ENCODE assay signal across 8 cellular contexts in the genomic region with DNA sequence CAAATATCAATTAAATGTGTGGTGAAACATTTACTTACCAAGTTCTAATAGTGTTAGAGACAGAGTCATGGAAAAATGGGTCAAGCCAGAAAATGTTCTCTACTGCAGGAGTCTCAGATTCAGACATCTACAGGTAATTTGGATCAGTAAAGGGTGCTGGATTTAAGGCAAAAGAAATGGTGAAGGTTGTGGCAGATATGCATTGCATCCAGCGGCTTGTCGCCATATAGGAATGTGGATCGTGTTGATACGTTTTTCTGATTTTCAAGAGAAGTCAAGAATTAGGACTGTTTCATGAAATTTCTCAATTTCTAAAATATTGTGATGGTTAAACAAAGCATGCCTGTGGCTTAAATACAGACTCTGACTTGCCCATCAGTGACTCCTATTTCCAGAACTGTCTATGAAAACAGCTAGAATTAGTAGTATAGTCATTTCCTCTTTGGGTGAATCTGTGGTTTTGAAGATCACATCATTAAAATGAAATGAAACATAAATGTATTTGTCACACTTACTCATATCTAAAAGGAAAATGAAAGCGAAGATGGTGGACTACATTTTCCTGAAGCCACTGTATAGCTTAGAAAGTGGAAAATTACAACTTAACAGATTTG.
DNase-seq lines count a peak whose midpoint lies in the region; ATAC-seq, FAIRE-seq and TF ChIP-seq lines count a peak whose summit lies in the region.

No MANE protein-coding gene starts in this region.

- TF ChIP-seq POLR2A in GM12878 (IDR thresholded peaks at IDR 0.05; ENCODE audit: low read depth, low read length) (no peak), upper lobe of left lung (IDR thresholded peaks at IDR 0.05) (no peak)

- TF ChIP-seq CTCF in BJ (IDR thresholded peaks at IDR 0.05; ENCODE audit: insufficient read depth, low read depth, low read length), result no peak
- TF ChIP-seq CTCF in GM12878 (IDR thresholded peaks at IDR 0.05 in 2 of 3, conservative IDR thresholded peaks at IDR 0.05 in 1 of 3; ENCODE audit: control insufficient read depth in 2 of 3, extremely low read depth in 1 of 3, insufficient read depth in 1 of 3, low read depth in 3 of 3, low read length in 3 of 3), result no peak
- TF ChIP-seq CTCF in upper lobe of left lung (IDR thresholded peaks at IDR 0.05), result no peak

- H3K27me3 ChIP-seq in BJ (ENCODE audit: control insufficient read depth, insufficient read depth, low read length) (no peaks in the 10 kb centered on the region), GM12878 (replicated peaks in 1 of 2; ENCODE audit: control insufficient read depth in 2 of 2, insufficient read depth in 2 of 2, low read length in 1 of 2) (no peaks in the 10 kb centered on the region), upper lobe of left lung (no peaks in the 10 kb centered on the region)

- FAIRE-seq in GM12878 (lab: Jason Lieb, UNC), result no peak

- no peak overlapping the region for H3K4me2 ChIP-seq in GM12878 (ENCODE audit: control insufficient read depth, insufficient read depth)

- WGBS in GM12878 (ENCODE audit: insufficient coverage, insufficient replicate concordance, low lambda C conversion rate, missing lambda C conversion rate), result 74% methylated on average over 5 of the region's 5 CpGs
- 70 to 90% methylated on average over 5 of the region's 5 CpGs for WGBS in upper lobe of left lung, 2 donors

- ATAC-seq in GM19467 (IDR thresholded peaks at IDR 0.05; ENCODE audit: unreplicated experiment) (peak; percentile 97), HG03439 (IDR thresholded peaks at IDR 0.05; ENCODE audit: unreplicated experiment) (peak; percentile 90), GM12878 (peak; percentile 96), upper lobe of left lung (ENCODE audit: low FRiP score in 2 of 2) (no peak)

- SMC1A ChIA-PET in GM12878 (lab: Charles Lee; ENCODE audit: uncharacterized antibody, unreplicated experiment), result interaction anchor here (1.2 to 1.4 kb wide), 2 partner anchors 11 to 25 kb away, joined by 4 to 5 read pairs; no protein-coding TSS in a partner anchor

- POLR2A ChIA-PET in BJ (lab: Charles Lee), result no interaction called here
- POLR2A ChIA-PET in GM12878 (lab: Charles Lee), result interaction anchor here (0.7 kb wide), 1 partner anchor 55 kb away, joined by 3 read pairs; no protein-coding TSS in a partner anchor

- no peak overlapping the region for H3K4me3 ChIP-seq in BJ (ENCODE audit: low read depth, low read length)
- no peak overlapping the region for H3K4me3 ChIP-seq in GM12878
- no peak overlapping the region for H3K4me3 ChIP-seq in upper lobe of left lung

- H3K4me1 ChIP-seq in GM12878 (ENCODE audit: control insufficient read depth, insufficient read depth, low read length) (no peaks in the 10 kb centered on the region), upper lobe of left lung (no peaks in the 10 kb centered on the region)

- TF ChIP-seq EP300 in GM12878 (IDR thresholded peaks at IDR 0.05; ENCODE audit: borderline replicate concordance in 1 of 2, control insufficient read depth in 1 of 2, low read depth in 2 of 2, low read length in 2 of 2), result peak in 1 of 2 experiments; percentile 46; a peak in 2 of 4 replicates
- TF ChIP-seq EP300 in upper lobe of left lung (IDR thresholded peaks at IDR 0.05), result no peak

- H2AFZ ChIP-seq in GM12878 (ENCODE audit: control insufficient read depth, low read depth, low read length), result no peak overlapping the region

- CTCF ChIA-PET in BJ (lab: Yijun Ruan, JAX) (interaction anchor here (0.9 to 1.1 kb wide), 2 partner anchors 12 to 62 kb away, joined by 3 read pairs; no protein-coding TSS in a partner anchor), GM12878 (lab: Yijun Ruan, JAX) (interaction anchor here (0.6 to 1.2 kb wide), 3 partner anchors 13 to 526 kb away, joined by 3 read pairs; no protein-coding TSS in a partner anchor)

- DNase-seq in BJ (ENCODE audit: low read depth), result peak; percentile 85
- peak; percentile 53 for DNase-seq in GM12878 (ENCODE audit: low read depth, low spot score)
- no peak for DNase-seq in cerebellum (ENCODE audit: low spot score)
- no peak for DNase-seq in NCI-H2029 (lab: John Stamatoyannopoulos, UW)
- DNase-seq in upper lobe of left lung, result no peak
- no peak for DNase-seq in SKM-1 treated with dmso at 0.1 percent for 144 hours (lab: John Stamatoyannopoulos, UW; ENCODE audit: unreplicated experiment)

- intact Hi-C loops in GM12878 (cut with micrococcal nuclease; ENCODE audit: unreplicated experiment), result no loop called here

- no TSS peak for BruUV-seq in GM12878 (replicated peaks; lab: Mats Ljungman, UMichigan)

- in situ Hi-C loops in GM12878 (cut with MboI), result no loop called here

- no peaks in the 10 kb centered on the region for H3K79me2 ChIP-seq in GM12878 (ENCODE audit: control insufficient read depth, insufficient read depth, low read length)

- H4K20me1 ChIP-seq in GM12878 (ENCODE audit: control insufficient read depth, insufficient read depth), result no peaks in the 10 kb centered on the region

- no peak for TF ChIP-seq RAD21 in GM12878 (IDR thresholded peaks at IDR 0.05; ENCODE audit: insufficient read depth, low read depth, low read length)

- no peaks in the 10 kb centered on the region for H3K9me3 ChIP-seq in GM12878 (replicated peaks; ENCODE audit: control insufficient read depth, insufficient read depth, low read length)
- no peaks in the 10 kb centered on the region for H3K9me3 ChIP-seq in upper lobe of left lung

- RAD21 ChIA-PET in GM12878 (lab: Charles Lee; ENCODE audit: unreplicated experiment), result interaction anchor here (0.8 to 1.1 kb wide), 2 partner anchors 21 to 144 kb away, joined by 4 read pairs; no protein-coding TSS in a partner anchor

- H3K9ac ChIP-seq in GM12878 (ENCODE audit: control insufficient read depth, insufficient read depth, low read length), result no peak overlapping the region

- H3K36me3 ChIP-seq in BJ (ENCODE audit: control insufficient read depth, insufficient read depth, low read length) (no peaks in the 10 kb centered on the region), GM12878 (ENCODE audit: control insufficient read depth in 2 of 2, insufficient read depth in 2 of 2, low read length in 1 of 2) (no peaks in the 10 kb centered on the region), upper lobe of left lung (no peaks in the 10 kb centered on the region)

- H3K27ac ChIP-seq in GM12878 (ENCODE audit: control insufficient read depth, insufficient read depth), result no peak overlapping the region
- no peak overlapping the region for H3K27ac ChIP-seq in upper lobe of left lung

TF ChIP-seq in GM12878, 131 proteins besides CTCF, POLR2A, EP300 and RAD21 (continues in another document):
- TF ChIP-seq SMAD1 (IDR thresholded peaks at IDR 0.05; ENCODE audit: low read depth, partially characterized antibody) (no peak), MEF2A (IDR thresholded peaks at IDR 0.05; ENCODE audit: insufficient read depth, low read depth, low read length) (0 out of 2 replicates have a peak, but pooled peaks have one; percentile 28), BMI1 (IDR thresholded peaks at IDR 0.05; ENCODE audit: borderline replicate concordance) (0 out of 2 replicates have a peak, but pooled peaks have one; percentile 27), JUND (IDR thresholded peaks at IDR 0.05; ENCODE audit: low read depth, low read length) (0 out of 2 replicates have a peak, but pooled peaks have one; percentile 40), CREB1 (IDR thresholded peaks at IDR 0.05; ENCODE audit: low read depth) (peak; percentile 30; the same call in 1 of the 2 replicates), ASH2L (IDR thresholded peaks at IDR 0.05; ENCODE audit: borderline replicate concordance, low read depth) (no peak), RUNX3 (IDR thresholded peaks at IDR 0.05; ENCODE audit: low read length) (peak; percentile 90), IKZF1 (conservative IDR thresholded peaks at IDR 0.05) (peak; percentile 38), IKZF2 (IDR thresholded peaks at IDR 0.05) (peak; percentile 66 to 77), KAT2A (conservative IDR thresholded peaks at IDR 0.05; ENCODE audit: control insufficient read depth, low read depth, low read length) (no peak), ZNF622 (IDR thresholded peaks at IDR 0.05) (no peak), STAT3 (IDR thresholded peaks at IDR 0.05; ENCODE audit: low read depth, low read length) (no peak), POU2F2 (IDR thresholded peaks at IDR 0.05; ENCODE audit: borderline replicate concordance, low read depth, low read length) (no peak), RELA (IDR thresholded peaks at IDR 0.05; ENCODE audit: borderline replicate concordance, partially characterized antibody) (no peak), DPF2 (IDR thresholded peaks at IDR 0.05) (peak; percentile 77)
- TF ChIP-seq, protein P1, sequence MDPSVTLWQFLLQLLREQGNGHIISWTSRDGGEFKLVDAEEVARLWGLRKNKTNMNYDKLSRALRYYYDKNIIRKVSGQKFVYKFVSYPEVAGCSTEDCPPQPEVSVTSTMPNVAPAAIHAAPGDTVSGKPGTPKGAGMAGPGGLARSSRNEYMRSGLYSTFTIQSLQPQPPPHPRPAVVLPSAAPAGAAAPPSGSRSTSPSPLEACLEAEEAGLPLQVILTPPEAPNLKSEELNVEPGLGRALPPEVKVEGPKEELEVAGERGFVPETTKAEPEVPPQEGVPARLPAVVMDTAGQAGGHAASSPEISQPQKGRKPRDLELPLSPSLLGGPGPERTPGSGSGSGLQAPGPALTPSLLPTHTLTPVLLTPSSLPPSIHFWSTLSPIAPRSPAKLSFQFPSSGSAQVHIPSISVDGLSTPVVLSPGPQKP (IDR thresholded peaks at IDR 0.05; ENCODE audit: low read depth, low read length), result no peak
- TF ChIP-seq, protein P2, sequence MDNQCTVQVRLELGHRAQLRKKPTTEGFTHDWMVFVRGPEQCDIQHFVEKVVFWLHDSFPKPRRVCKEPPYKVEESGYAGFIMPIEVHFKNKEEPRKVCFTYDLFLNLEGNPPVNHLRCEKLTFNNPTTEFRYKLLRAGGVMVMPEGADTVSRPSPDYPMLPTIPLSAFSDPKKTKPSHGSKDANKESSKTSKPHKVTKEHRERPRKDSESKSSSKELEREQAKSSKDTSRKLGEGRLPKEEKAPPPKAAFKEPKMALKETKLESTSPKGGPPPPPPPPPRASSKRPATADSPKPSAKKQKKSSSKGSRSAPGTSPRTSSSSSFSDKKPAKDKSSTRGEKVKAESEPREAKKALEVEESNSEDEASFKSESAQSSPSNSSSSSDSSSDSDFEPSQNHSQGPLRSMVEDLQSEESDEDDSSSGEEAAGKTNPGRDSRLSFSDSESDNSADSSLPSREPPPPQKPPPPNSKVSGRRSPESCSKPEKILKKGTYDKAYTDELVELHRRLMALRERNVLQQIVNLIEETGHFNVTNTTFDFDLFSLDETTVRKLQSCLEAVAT (IDR thresholded peaks at IDR 0.05), result 0 out of 2 replicates have a peak, but pooled peaks have one; percentile 29

Comparison
In these comparisons a context has a peak if more than half of its experiments do, and no peak if none do; other contexts are left out.
1. DNase-seq: peak in BJ (single experiment) and GM12878 (single experiment); none in cerebellum (single experiment), NCI-H2029 (single experiment), upper lobe of left lung (0 of 2) and SKM-1 treated with dmso at 0.1 percent for 144 hours (single experiment).
2. ATAC-seq: peak in GM19467 (single experiment), HG03439 (single experiment) and GM12878 (single experiment); none in upper lobe of left lung (0 of 2).